In the genomic region with DNA sequence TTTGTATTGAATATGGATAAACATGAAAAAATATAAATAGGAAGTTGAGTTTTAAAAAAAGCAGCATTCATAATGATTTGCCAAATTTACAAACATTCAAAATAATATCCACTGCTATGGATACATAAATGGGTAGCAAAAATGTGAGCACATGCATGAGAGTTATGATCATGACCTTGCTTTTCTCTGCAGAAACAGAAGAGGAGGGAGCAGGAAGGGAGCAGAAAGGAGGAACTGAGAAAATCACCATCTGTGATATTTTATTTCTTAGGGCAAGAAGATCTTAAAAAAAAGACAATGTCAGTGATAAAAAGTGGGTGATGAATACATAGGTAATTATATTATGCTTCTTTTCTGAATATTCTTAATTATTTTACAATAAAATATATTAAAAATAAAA, we compare ENCODE assay signal across 19 cellular contexts. TPM values are rescaled to one million over a fixed set of nuclear protein-coding genes. Genes with fewer than 3 reads are reported as not detected.
DNase-seq lines count a peak whose midpoint lies in the region; ATAC-seq, FAIRE-seq and TF ChIP-seq lines count a peak whose summit lies in the region.
"Had no signal": no experiment of that assay in that cellular context is flagged by ENCODE, and none has a peak within 500 bp of the region (broad histone marks: within the 10 kb centered on the region; RNA-seq: fewer than 3 reads in every experiment).

No MANE protein-coding gene starts in this region.

- H3K4me2 ChIP-seq in OCI-LY7 (ENCODE audit: low read length) = peak overlapping the region; percentile 31; the same call in 1 of the 2 replicates
- H3K4me2 ChIP-seq: BLaER1, GM23338 had no signal

- TF ChIP-seq CTCF in OCI-LY7 (conservative IDR thresholded peaks at IDR 0.05; ENCODE audit: low read length) = no peak

- H3K9me2 ChIP-seq in OCI-LY7 (ENCODE audit: insufficient read depth, low read length) = no peaks in the 10 kb centered on the region

- CTCF ChIA-PET in OCI-LY7 (lab: Charles Lee; ENCODE audit: unreplicated experiment) = interaction anchor here (2.7 kb wide), 1 partner anchor 16 kb away, joined by 11 read pairs; no protein-coding TSS in a partner anchor

- H3K9me3 ChIP-seq in OCI-LY7 (ENCODE audit: low read length) = no peaks in the 10 kb centered on the region

- no peak overlapping the region for H3K27ac ChIP-seq in OCI-LY7 (ENCODE audit: low read depth, low read length, poor library complexity, severe bottlenecking)
- H3K27ac ChIP-seq: BLaER1 had no signal

- H3K36me3 ChIP-seq in OCI-LY7 (ENCODE audit: insufficient read depth, low read length) = no peaks in the 10 kb centered on the region
- H3K36me3 ChIP-seq: BLaER1 had no signal

- H3K36me3 Mint-ChIP-seq in memory B cell = peaks cover 6% of the 10 kb centered on the region
- H3K36me3 Mint-ChIP-seq: CD4-positive, alpha-beta memory T cell had no signal

- H3K4me3 ChIP-seq in OCI-LY7 (ENCODE audit: low read depth, low read length, poor library complexity, severe bottlenecking) = no peak overlapping the region
- H3K4me3 ChIP-seq: BLaER1, GM23338, K562 had no signal

- BruUV-seq in OCI-LY7 (replicated peaks; lab: Mats Ljungman, UMichigan) = no TSS peak

- intact Hi-C loops in OCI-LY7 (cut with micrococcal nuclease; ENCODE audit: unreplicated experiment) = no loop called here

- H2AFZ ChIP-seq in OCI-LY7 (ENCODE audit: low read length) = no peak overlapping the region
- H2AFZ ChIP-seq: GM23338 had no signal

- H3K27ac Mint-ChIP-seq in memory B cell = no peak overlapping the region
- H3K27ac Mint-ChIP-seq: CD4-positive, alpha-beta memory T cell; GM23338 had no signal

- no peaks in the 10 kb centered on the region for H4K20me1 ChIP-seq in OCI-LY7 (ENCODE audit: insufficient read depth, low read length)
- H4K20me1 ChIP-seq: BLaER1 had no signal

- ATAC-seq in GM21786 (IDR thresholded peaks at IDR 0.05; ENCODE audit: unreplicated experiment) = peak; percentile 45
- ATAC-seq in memory B cell (ENCODE audit: low read depth) = peak; percentile 47
- ATAC-seq in HG03378 (IDR thresholded peaks at IDR 0.05; ENCODE audit: unreplicated experiment) = no peak

- H3K79me2 ChIP-seq in OCI-LY7 (ENCODE audit: insufficient read depth, low read depth, low read length) = no peaks in the 10 kb centered on the region

- H3K4me1 ChIP-seq in OCI-LY7 (ENCODE audit: insufficient read depth, low read length, poor library complexity, severe bottlenecking) = peaks cover 18% of the 10 kb centered on the region
- H3K4me1 ChIP-seq: BLaER1 had no signal

- peaks cover 8% of the 10 kb centered on the region for H3K9me3 Mint-ChIP-seq in memory B cell

- H3K27me3 Mint-ChIP-seq in memory B cell = peaks cover 13% of the 10 kb centered on the region

- POLR2A ChIA-PET in OCI-LY7 (lab: Charles Lee) = no interaction called here

- H3K4me3 Mint-ChIP-seq in memory B cell = no peak overlapping the region
- H3K4me3 Mint-ChIP-seq: CD14-positive monocyte; CD4-positive, alpha-beta memory T cell; GM23338 had no signal

- no peak for FAIRE-seq in GM12891 (lab: Jason Lieb, UNC)
- FAIRE-seq: HTR-8/SVneo had no signal

- TF ChIP-seq POLR2A in GM12891 (IDR thresholded peaks at IDR 0.05; ENCODE audit: low read depth, low read length) = no peak

- DNase-seq in GM12891 (ENCODE audit: insufficient read length, low spot score) (no peak), OCI-LY7 (ENCODE audit: low spot score) (peak; percentile 58), memory B cell (ENCODE audit: low spot score in 2 of 2) (no peak), NCI-H345 (lab: John Stamatoyannopoulos, UW) (no peak)
- DNase-seq in stimulated activated CD4-positive, alpha-beta T cell treated with anti-CD3 and anti-CD28 coated beads, Interleukin-1b, Interleukin-23, amount 100 ng/mL, for 48 hours = no peak
- DNase-seq: 8988T; CD4-positive, alpha-beta memory T cell; DMS153; DMS79; GDM1; H7; IMR-90 had no signal

- H3K4me1 Mint-ChIP-seq in memory B cell = peaks cover 16% of the 10 kb centered on the region
- H3K4me1 Mint-ChIP-seq: CD14-positive monocyte; CD4-positive, alpha-beta memory T cell had no signal

TF ChIP-seq in GM12891, 5 proteins besides CTCF, POLR2A, EP300 and RAD21:
- TF ChIP-seq SPI1 (IDR thresholded peaks at IDR 0.05; ENCODE audit: low read depth, low read length) (peak; percentile 83), POLR2AphosphoS5 (IDR thresholded peaks at IDR 0.05; ENCODE audit: low read depth, low read length) (no peak)

RNA-seq across cellular contexts. Expression of a gene that starts 17.7 kb away (rescaled TPM):
- polyA plus RNA-seq in GM12891 (2012; ENCODE audit: low read depth, missing spikeins) = 7.8 TPM
- 25.6 and 28.2 TPM in 2 replicates for total RNA-seq in OCI-LY7 (2014; rRNA removed; shearing (Covaris generic))
- total RNA-seq in OCI-LY7 (2022) = 50.0 and 53.8 TPM in 2 replicates

RNA-seq across cellular contexts. Expression of a gene that starts 56.7 kb away (rescaled TPM):
- polyA plus RNA-seq in GM12891 (2012; ENCODE audit: low read depth, missing spikeins) = 33.3 TPM
- 3.4 and 5.9 TPM in 2 replicates for total RNA-seq in OCI-LY7 (2014; rRNA removed; shearing (Covaris generic))
- total RNA-seq in OCI-LY7 (2022) = 17.4 and 21.2 TPM in 2 replicates
